Comparison of ENCODE assay signal across 10 cellular contexts in the genomic region with DNA sequence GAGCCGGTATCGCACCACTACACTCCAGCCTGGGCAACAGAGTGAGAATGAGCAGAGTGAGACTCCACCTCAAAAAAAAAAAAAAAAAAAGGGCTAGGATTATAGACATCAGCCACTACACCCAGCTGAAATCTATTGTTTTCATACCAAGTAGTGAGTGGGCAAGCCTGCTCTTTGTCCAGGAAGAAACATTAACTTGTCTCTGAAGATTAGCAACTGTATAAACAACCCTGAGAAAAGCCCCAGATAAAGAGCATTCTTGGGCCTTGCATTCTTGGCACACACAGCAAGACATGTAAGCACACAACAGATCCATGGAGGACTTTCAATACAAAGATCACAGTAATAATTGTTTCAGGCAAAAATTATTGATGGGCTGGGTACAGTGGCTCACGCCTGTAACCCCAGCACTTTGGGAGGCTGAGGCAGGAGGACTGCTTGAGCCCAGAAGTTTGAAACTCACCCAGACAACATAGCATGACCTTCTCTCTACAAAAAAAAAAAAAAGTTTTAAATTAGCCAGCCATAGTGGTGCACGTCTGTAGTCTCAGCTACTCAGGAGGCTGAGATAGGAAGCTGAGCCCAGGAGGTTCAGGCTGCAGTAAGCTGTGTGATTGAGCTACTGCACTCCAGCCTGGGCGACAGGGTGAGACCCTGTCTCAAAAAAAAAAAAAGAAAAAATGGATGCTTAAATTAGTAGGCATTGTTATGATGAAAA. TPM values are rescaled to one million over a fixed set of nuclear protein-coding genes. Genes with fewer than 3 reads are reported as not detected.
DNase-seq lines count a peak whose midpoint lies in the region; ATAC-seq and TF ChIP-seq lines count a peak whose summit lies in the region.
"Had no signal": no experiment of that assay in that cellular context is flagged by ENCODE, and none has a peak within 500 bp of the region (broad histone marks: within the 10 kb centered on the region; RNA-seq: fewer than 3 reads in every experiment).

No MANE protein-coding gene starts in this region.

- peak; percentile 40 for DNase-seq in AG08396 (ENCODE audit: low spot score)
- no peak for DNase-seq in Panc1 (ENCODE audit: low read depth, low spot score)
- DNase-seq in neural crest cell (ENCODE audit: low read depth, low spot score): no peak
- DNase-seq in ecto neural progenitor cell (ENCODE audit: low spot score): no peak
- no peak for DNase-seq in DMS53 (lab: John Stamatoyannopoulos, UW)
- no peak for DNase-seq in natural killer cell
- DNase-seq: NCI-H2029 treated with DMSO at 0.1 percent for 48 hours had no signal

- peaks cover 3% of the 10 kb centered on the region for H3K36me3 Mint-ChIP-seq in neural crest cell (ENCODE audit: low read depth)
- no peaks in the 10 kb centered on the region for H3K36me3 Mint-ChIP-seq in natural killer cell

- H3K4me1 ChIP-seq in Panc1 (ENCODE audit: control insufficient read depth, insufficient read depth, low read length) (peaks cover 17% of the 10 kb centered on the region; the same call in 1 of the 2 replicates), esophagus (ENCODE audit: control insufficient read depth in 2 of 2, insufficient read depth in 2 of 2, low read length in 1 of 2) (peaks cover 0 to 4% of the 10 kb centered on the region in 2 donors)

- no peak overlapping the region for H3K4me3 ChIP-seq in Panc1 (ENCODE audit: low read depth in 2 of 2, low read length in 2 of 2)
- H3K4me3 ChIP-seq in esophagus (ENCODE audit: low read depth in 1 of 2, low read length in 2 of 2): no peak overlapping the region

- H3K27me3 Mint-ChIP-seq in neural crest cell (ENCODE audit: low read depth) (no peaks in the 10 kb centered on the region), natural killer cell (ENCODE audit: low read depth in 2 of 2) (no peaks in the 10 kb centered on the region)
- H3K27me3 Mint-ChIP-seq: memory B cell had no signal

- no peak for TF ChIP-seq CTCF in Panc1 (IDR thresholded peaks at IDR 0.05)
- no peak for TF ChIP-seq CTCF in neural crest cell (conservative IDR thresholded peaks at IDR 0.05)
- TF ChIP-seq CTCF in natural killer cell (IDR thresholded peaks at IDR 0.05): no peak

- H3K27ac ChIP-seq in Panc1 (ENCODE audit: low read length) (0 out of 2 replicates have a peak overlapping the region, but pooled peaks have one; percentile 40), esophagus (ENCODE audit: low read depth in 2 of 2, low read length in 1 of 2) (peak overlapping the region; percentile 41 to 74)

- H3K9me3 ChIP-seq in Panc1 (ENCODE audit: control insufficient read depth, insufficient read depth, low read depth, low read length) (no peaks in the 10 kb centered on the region), esophagus (ENCODE audit: control insufficient read depth in 2 of 2, insufficient read depth in 1 of 2, low read depth in 1 of 2, low read length in 1 of 2) (no peaks in the 10 kb centered on the region)

- H3K4me1 Mint-ChIP-seq in neural crest cell (peaks cover 19% of the 10 kb centered on the region), natural killer cell (peaks cover 0 to 14% of the 10 kb centered on the region in 2 donors)

- H3K9me3 Mint-ChIP-seq in neural crest cell: no peaks in the 10 kb centered on the region
- no peaks in the 10 kb centered on the region for H3K9me3 Mint-ChIP-seq in natural killer cell
- H3K9me3 Mint-ChIP-seq: memory B cell had no signal

- no peak for ATAC-seq in Panc1
- ATAC-seq in GM19035 (IDR thresholded peaks at IDR 0.05; ENCODE audit: unreplicated experiment): no peak
- ATAC-seq in natural killer cell: no peak

- H3K27ac Mint-ChIP-seq in neural crest cell (ENCODE audit: unreplicated experiment): no peak overlapping the region
- no peak overlapping the region for H3K27ac Mint-ChIP-seq in natural killer cell
- H3K27ac Mint-ChIP-seq: memory B cell had no signal

- WGBS in esophagus, 2 donors: 30 to 33% methylated on average over 5 of the region's 5 CpGs

- in situ Hi-C loops in Panc1 (cut with HindIII; ENCODE audit: low pct_unique_long_range_greater_than_20kb, low sequenced_read_pairs): no loop called here

- POLR2A ChIA-PET in Panc1 (lab: Charles Lee): interaction anchor here (0.5 kb wide), 1 partner anchor 20 kb away, joined by 4 read pairs; no protein-coding TSS in a partner anchor

- no TSS peak for BruUV-seq in Panc1 (replicated peaks; lab: Mats Ljungman, UMichigan)

- CTCF ChIA-PET in Panc1 (lab: Charles Lee): no interaction called here

- H3K36me3 ChIP-seq in Panc1 (ENCODE audit: control insufficient read depth, insufficient read depth, low read length) (peaks cover 4% of the 10 kb centered on the region; the same call in 1 of the 2 replicates), esophagus (ENCODE audit: control insufficient read depth in 2 of 2, insufficient read depth in 2 of 2, low read length in 1 of 2) (peaks cover 0 to 3% of the 10 kb centered on the region in 2 donors)

- H3K27me3 ChIP-seq in Panc1 (ENCODE audit: control insufficient read depth, insufficient read depth, low read length): no peaks in the 10 kb centered on the region
- no peaks in the 10 kb centered on the region for H3K27me3 ChIP-seq in esophagus (ENCODE audit: control insufficient read depth in 1 of 2, insufficient read depth in 2 of 2, low read length in 2 of 2)

- H3K4me3 Mint-ChIP-seq in neural crest cell: peak overlapping the region; percentile 56
- H3K4me3 Mint-ChIP-seq in natural killer cell: no peak overlapping the region
- H3K4me3 Mint-ChIP-seq: memory B cell had no signal

- intact Hi-C loops in Panc1 (cut with micrococcal nuclease; ENCODE audit: unreplicated experiment) (no loop called here), natural killer cell (cut with micrococcal nuclease) (no loop called here)

RNA-seq across cellular contexts. Expression of a gene that starts 4.4 kb away (rescaled TPM):
- total RNA-seq in Panc1 (2021; ENCODE audit: unreplicated experiment): 62.3 TPM
- polyA plus RNA-seq in Panc1 (2012; ENCODE audit: insufficient read length): 75.6 TPM
- polyA plus RNA-seq in esophagus: 1 to 10 TPM; 6.6 to 8.6 TPM
- 42.5 and 43.9 TPM in 2 replicates for total RNA-seq in neural crest cell
- total RNA-seq in natural killer cell: 1 to 10 TPM; 2.8 to 4.1 (median 3.8) TPM

RNA-seq across cellular contexts. Expression of a gene that starts 4.7 kb away (rescaled TPM):
- total RNA-seq in Panc1 (2021; ENCODE audit: unreplicated experiment) (324 TPM), neural crest cell (221 and 229 TPM in 2 replicates), natural killer cell (10 to 100 TPM; 48.1 to 65.3 (median 48.3) TPM)
- polyA plus RNA-seq in Panc1 (2012; ENCODE audit: insufficient read length): 266 TPM
- 100 to 1,000 TPM; 133 to 157 TPM for polyA plus RNA-seq in esophagus

RNA-seq across cellular contexts. Expression of a gene that starts 17.2 kb away (rescaled TPM):
- total RNA-seq in Panc1 (2021; ENCODE audit: unreplicated experiment) (156 TPM), neural crest cell (82.1 and 85.9 TPM in 2 replicates), natural killer cell (100 to 1,000 TPM; 130 to 147 (median 136) TPM)
- 222 TPM for polyA plus RNA-seq in Panc1 (2012; ENCODE audit: insufficient read length)
- polyA plus RNA-seq in esophagus: 10 to 100 TPM; 43.3 to 64.1 TPM

RNA-seq across cellular contexts. Expression of a gene that starts 45.9 kb away (rescaled TPM):
- 0.67 TPM for total RNA-seq in Panc1 (2021; ENCODE audit: unreplicated experiment)
- 1.3 TPM for polyA plus RNA-seq in Panc1 (2012; ENCODE audit: insufficient read length)
- 1 to 10 TPM; 1.1 to 1.3 TPM for polyA plus RNA-seq in esophagus
- total RNA-seq in neural crest cell: 1.1 and 1.7 TPM in 2 replicates
- total RNA-seq in natural killer cell: 1 to 10 TPM; 4.9 to 5.6 (median 5.0) TPM

RNA-seq across cellular contexts. Expression of a gene that starts 59.4 kb away (rescaled TPM):
- total RNA-seq in Panc1 (2021; ENCODE audit: unreplicated experiment): 666 TPM
- 680 TPM for polyA plus RNA-seq in Panc1 (2012; ENCODE audit: insufficient read length)
- 100 to 1,000 TPM; 148 to 438 TPM for polyA plus RNA-seq in esophagus
- 318 and 330 TPM in 2 replicates for total RNA-seq in neural crest cell
- 100 to 1,000 TPM; 176 to 224 (median 184) TPM for total RNA-seq in natural killer cell
